10 cellular contexts compared by ENCODE assay signal in genomic region chr17:75511610-75512575, GRCh38. TPM values are rescaled to one million over a fixed set of nuclear protein-coding genes. Genes with fewer than 3 reads are reported as not detected.
DNase-seq lines count a peak whose midpoint lies in the region; ATAC-seq and TF ChIP-seq lines count a peak whose summit lies in the region.
"Had no signal": no experiment of that assay in that cellular context is flagged by ENCODE, and none has a peak within 500 bp of the region (broad histone marks: within the 10 kb centered on the region; RNA-seq: fewer than 3 reads in every experiment).

No MANE protein-coding gene starts in this region.

- WGBS in adrenal gland, 4 donors = 46 to 57% (median 52%) methylated on average over 8 to 13 of the region's 13 CpGs
- WGBS in sigmoid colon, 2 donors = 53 to 71% methylated on average over 13 of the region's 13 CpGs

- H3K36me3 ChIP-seq in adrenal gland (replicated peaks in 1 of 2) (peaks cover 0 to 12% of the 10 kb centered on the region in 2 donors), left ventricle myocardium inferior (peaks cover 48% of the 10 kb centered on the region), sigmoid colon (peaks cover 0 to 6% (median 5%) of the 10 kb centered on the region in 4 donors), Caco-2 (ENCODE audit: control insufficient read depth, insufficient read depth, low read length) (peaks cover 3% of the 10 kb centered on the region; the same call in 1 of the 2 replicates)

- intact Hi-C loops in adrenal gland (cut with DNase I) (loop anchor here in 1 of 2 donors (5.0 to 10.0 kb wide), 2 partner anchors 35 to 187 kb away; no protein-coding TSS in a partner anchor), left ventricle myocardium inferior (cut with micrococcal nuclease) (loop anchor here (10.0 kb wide), 1 partner anchor 87 kb away; no protein-coding TSS in a partner anchor), sigmoid colon (cut with DNase I) (loop anchor here (5.0 kb wide), 1 partner anchor 35 kb away; no protein-coding TSS in a partner anchor), Caco-2 (cut with micrococcal nuclease; ENCODE audit: unreplicated experiment) (no loop called here)

- no peak overlapping the region for H3K27ac Mint-ChIP-seq in Caco-2 (ENCODE audit: unreplicated experiment)
- H3K27ac Mint-ChIP-seq in activated naive CD8-positive, alpha-beta T cell treated with anti-CD3 and anti-CD28 coated beads, Interleukin-2, amount 50 U/mL, for 24 hours = no peak overlapping the region

- H3K4me1 ChIP-seq in adrenal gland (replicated peaks in 1 of 2) (peaks cover 26 to 59% of the 10 kb centered on the region in 2 donors), left ventricle myocardium inferior (peaks cover 96% of the 10 kb centered on the region), sigmoid colon (peaks cover 5 to 82% (median 67%) of the 10 kb centered on the region in 4 donors), Caco-2 (peaks cover 10% of the 10 kb centered on the region)

- no TSS peak for BruUV-seq in Caco-2 (replicated peaks; lab: Mats Ljungman, UMichigan)

- CTCF ChIA-PET in Caco-2 (lab: Charles Lee) = interaction anchor here (0.6 kb wide), 1 partner anchor 28 kb away, joined by 4 read pairs; no protein-coding TSS in a partner anchor

- H3K9me3 ChIP-seq in adrenal gland (replicated peaks in 1 of 3) (no peaks in the 10 kb centered on the region), left ventricle myocardium inferior (replicated peaks) (no peaks in the 10 kb centered on the region), sigmoid colon (no peaks in the 10 kb centered on the region), Caco-2 (no peaks in the 10 kb centered on the region)

- peak overlapping the region in 1 of 4 donors; percentile 28 for H3K4me3 ChIP-seq in adrenal gland
- peak overlapping the region; percentile 95 for H3K4me3 ChIP-seq in left ventricle myocardium inferior
- peak overlapping the region in 2 of 4 donors; percentile 3 to 16 for H3K4me3 ChIP-seq in sigmoid colon
- H3K4me3 ChIP-seq in Caco-2 (ENCODE audit: low read depth, low read length) = no peak overlapping the region

- H3K4me3 Mint-ChIP-seq in Caco-2 (ENCODE audit: unreplicated experiment) = no peak overlapping the region
- no peak overlapping the region for H3K4me3 Mint-ChIP-seq in activated naive CD8-positive, alpha-beta T cell treated with anti-CD3 and anti-CD28 coated beads, Interleukin-2, amount 50 U/mL, for 24 hours

- TF ChIP-seq POLR2A in adrenal gland (IDR thresholded peaks at IDR 0.05) = no peak
- no peak for TF ChIP-seq POLR2A in sigmoid colon (IDR thresholded peaks at IDR 0.05)

- no peak for TF ChIP-seq EP300 in sigmoid colon (IDR thresholded peaks at IDR 0.05)

- H3K36me3 Mint-ChIP-seq in Caco-2 (ENCODE audit: insufficient read depth, unreplicated experiment) = peaks cover 49% of the 10 kb centered on the region
- H3K36me3 Mint-ChIP-seq in activated naive CD8-positive, alpha-beta T cell treated with anti-CD3 and anti-CD28 coated beads, Interleukin-2, amount 50 U/mL, for 24 hours (ENCODE audit: low read depth) = no peaks in the 10 kb centered on the region

- H3K27me3 ChIP-seq in adrenal gland (no peaks in the 10 kb centered on the region), left ventricle myocardium inferior (ENCODE audit: low read depth) (no peaks in the 10 kb centered on the region), sigmoid colon (no peaks in the 10 kb centered on the region), Caco-2 (replicated peaks; ENCODE audit: control insufficient read depth, insufficient read depth, low read length) (no peaks in the 10 kb centered on the region)

- POLR2A ChIA-PET in Caco-2 (lab: Charles Lee) = no interaction called here

- DNase-seq in EH (ENCODE audit: low read depth) (peak; percentile 28), adrenal gland (peak in 6 of 7 donors; percentile 59 to 75 (median 71)), left ventricle myocardium inferior (peak; percentile 62), sigmoid colon (no peak), NCI-H1105 treated with DMSO at 0.1 percent for 48 hours (lab: John Stamatoyannopoulos, UW) (no peak), Caco-2 (no peak)
- DNase-seq in activated naive CD8-positive, alpha-beta T cell treated with anti-CD3 and anti-CD28 coated beads, Interleukin-2, amount 50 U/mL, for 24 hours = no peak
- DNase-seq: effector CD8-positive, alpha-beta T cell had no signal

- H3K9me3 Mint-ChIP-seq in Caco-2 (ENCODE audit: unreplicated experiment) = no peaks in the 10 kb centered on the region
- no peaks in the 10 kb centered on the region for H3K9me3 Mint-ChIP-seq in activated naive CD8-positive, alpha-beta T cell treated with anti-CD3 and anti-CD28 coated beads, Interleukin-2, amount 50 U/mL, for 24 hours

- H3K27ac ChIP-seq in adrenal gland (peak overlapping the region in 3 of 5 donors; percentile 21 to 93 (median 86)), left ventricle myocardium inferior (replicated peaks) (peak overlapping the region; percentile 96), sigmoid colon (peak overlapping the region; percentile 41 to 91 (median 88))
- H3K27ac ChIP-seq: C4-2B had no signal

- H3K27me3 Mint-ChIP-seq in Caco-2 (ENCODE audit: insufficient read depth, unreplicated experiment) = no peaks in the 10 kb centered on the region
- H3K27me3 Mint-ChIP-seq in activated naive CD8-positive, alpha-beta T cell treated with anti-CD3 and anti-CD28 coated beads, Interleukin-2, amount 50 U/mL, for 24 hours = no peaks in the 10 kb centered on the region

- TF ChIP-seq CTCF in adrenal gland (IDR thresholded peaks at IDR 0.05) (no peak), left ventricle myocardium inferior (IDR thresholded peaks at IDR 0.05; ENCODE audit: borderline replicate concordance) (no peak), sigmoid colon (IDR thresholded peaks at IDR 0.05) (no peak), Caco-2 (IDR thresholded peaks at IDR 0.05; ENCODE audit: insufficient read depth in 1 of 2, low read depth in 1 of 2, low read length in 1 of 2, severe bottlenecking in 1 of 2, unreplicated experiment in 1 of 2) (no peak)

- ATAC-seq in HG03460 (IDR thresholded peaks at IDR 0.05; ENCODE audit: unreplicated experiment) = no peak
- no peak for ATAC-seq in activated naive CD8-positive, alpha-beta T cell treated with anti-CD3 and anti-CD28 coated beads, Interleukin-2, amount 50 U/mL, for 24 hours

- H3K4me1 Mint-ChIP-seq in Caco-2 (ENCODE audit: low read depth, unreplicated experiment) = peaks cover 9% of the 10 kb centered on the region
- no peaks in the 10 kb centered on the region for H3K4me1 Mint-ChIP-seq in activated naive CD8-positive, alpha-beta T cell treated with anti-CD3 and anti-CD28 coated beads, Interleukin-2, amount 50 U/mL, for 24 hours

RNA-seq across cellular contexts. Expression of gene CASKIN2, which starts 3.4 kb away (rescaled TPM):
- total RNA-seq in adrenal gland (10 to 100 TPM; 26.6 to 90.8 (median 48.7) TPM), left ventricle myocardium inferior (34.3 TPM), sigmoid colon (10 to 100 TPM in 3 of 4 donors, 1 to 10 TPM in 1; 10.0 to 14.7 (median 10.2) TPM), Caco-2 (2022) (41.8 and 48.9 TPM in 2 replicates)
- polyA plus RNA-seq in adrenal gland (10 to 100 TPM; 10.1 to 43.2 (median 28.3) TPM), sigmoid colon (10 to 100 TPM in 1 of 3 donors, 1 to 10 TPM in 2; 4.8 to 12.9 (median 7.4) TPM)

RNA-seq across cellular contexts. Expression of gene TSEN54, which starts 4.4 kb away (rescaled TPM):
- total RNA-seq in adrenal gland (10 to 100 TPM; 18.6 to 30.3 (median 25.6) TPM), left ventricle myocardium inferior (6.8 TPM), sigmoid colon (10 to 100 TPM; 11.1 to 25.3 (median 21.3) TPM), Caco-2 (2022) (71.3 and 74.5 TPM in 2 replicates)
- polyA plus RNA-seq in adrenal gland (10 to 100 TPM; 17.9 to 67.8 (median 56.0) TPM), sigmoid colon (10 to 100 TPM; 32.4 to 43.7 (median 35.6) TPM)

RNA-seq across cellular contexts. Expression of gene LLGL2, which starts 13.6 kb away (rescaled TPM):
- total RNA-seq in adrenal gland (10 to 100 TPM in 7 of 8 donors, 1 to 10 TPM in 1; 9.9 to 40.5 (median 23.8) TPM), left ventricle myocardium inferior (2.0 TPM), sigmoid colon (1 to 10 TPM; 1.4 to 5.0 (median 3.4) TPM), Caco-2 (2022) (165 and 179 TPM in 2 replicates)
- polyA plus RNA-seq in adrenal gland (10 to 100 TPM in 2 of 3 donors, 1 to 10 TPM in 1; 1.2 to 90.3 (median 51.4) TPM), sigmoid colon (100 to 1,000 TPM; 197 to 299 (median 294) TPM)

RNA-seq across cellular contexts. Expression of gene TMEM94, which starts 55.5 kb away (rescaled TPM):
- total RNA-seq in adrenal gland (100 to 1,000 TPM; 162 to 245 (median 174) TPM), left ventricle myocardium inferior (38.8 TPM), sigmoid colon (10 to 100 TPM; 15.3 to 74.8 (median 32.4) TPM), Caco-2 (2022) (109 and 115 TPM in 2 replicates)
- polyA plus RNA-seq in adrenal gland (100 to 1,000 TPM; 132 to 186 (median 134) TPM), sigmoid colon (10 to 100 TPM in 2 of 3 donors, 1 to 10 TPM in 1; 6.2 to 70.4 (median 22.8) TPM)

Comparison
In these comparisons a context has a peak if more than half of its experiments do, and no peak if none do; other contexts are left out.
1. DNase-seq: peak in EH (single experiment), adrenal gland (6 of 7) and left ventricle myocardium inferior (single experiment); none in sigmoid colon (single experiment), NCI-H1105 treated with DMSO at 0.1 percent for 48 hours (single experiment), Caco-2 (0 of 2) and activated naive CD8-positive, alpha-beta T cell treated with anti-CD3 and anti-CD28 coated beads, Interleukin-2, amount 50 U/mL, for 24 hours (single experiment).
2. Peak in every context shown above with its lines, with median percentiles within 50 percentile points of each other: H3K27ac ChIP-seq.